ENCODE assay signal across 8 cellular contexts in genomic region chr17:37643118-37643766, GRCh38. TPM values are rescaled to one million over a fixed set of nuclear protein-coding genes. Genes with fewer than 3 reads are reported as not detected.
A peak's percentile ranks its signal among the peaks of the same experiment; 100 is the strongest.
DNase-seq lines count a peak whose midpoint lies in the region; ATAC-seq and TF ChIP-seq lines count a peak whose summit lies in the region.

Gene DDX52, minus strand, starts transcription at chr17:37643446. Its CDS starts 26 bp downstream, at chr17:37643420.

- TSS peak; percentile 76 for BruUV-seq in HCT116 (replicated peaks; lab: Mats Ljungman, UMichigan)

- H2AFZ ChIP-seq in HCT116 (ENCODE audit: low read depth, low read length, poor library complexity, severe bottlenecking) (peak within 1 kb of the TSS; percentile 97), SK-N-SH (ENCODE audit: low read depth) (peak within 1 kb of the TSS; percentile 98)

- DNase-seq in EH (ENCODE audit: low read depth): peak; percentile 93
- DNase-seq in HCT116 (ENCODE audit: low read depth, low spot score): peak; percentile 76
- DNase-seq in NCI-H1092 treated with DMSO at 0.1 percent for 48 hours (lab: John Stamatoyannopoulos, UW): peak; percentile 91
- peak; percentile 88 for DNase-seq in SK-N-SH
- DNase-seq in activated naive CD4-positive, alpha-beta T cell treated with anti-CD3 and anti-CD28 coated beads, Interleukin-2, amount 10 ng/mL, durations not matched to agents 7 days and 5 days: peak; percentile 92
- DNase-seq in globus pallidus (ENCODE audit: low spot score): peak; percentile 89
- DNase-seq in non-pigmented ciliary epithelial cell (ENCODE audit: low read depth): peak; percentile 50

- H3K27me3 ChIP-seq in HCT116 (ENCODE audit: insufficient read depth, low read length): peaks cover 16% of the 10 kb centered on the region; the same call in 1 of the 2 replicates
- H3K27me3 ChIP-seq in SK-N-SH (ENCODE audit: insufficient read depth): no peaks in the 10 kb centered on the region

- peak within 1 kb of the TSS; percentile 84 for H3K4me3 Mint-ChIP-seq in activated naive CD4-positive, alpha-beta T cell treated with anti-CD3 and anti-CD28 coated beads, Interleukin-2, amount 10 ng/mL, durations not matched to agents 7 days and 5 days

- POLR2A ChIA-PET in HCT116 (lab: Charles Lee): interaction anchor here (2.0 kb wide), 1 partner anchor 34 kb away, joined by 6 read pairs; the partner anchor contains the start of gene SYNRG
- POLR2A ChIA-PET in SK-N-SH (lab: Yijun Ruan, JAX): interaction anchor here (1.9 kb wide), 1 partner anchor 34 kb away, joined by 6 read pairs; the partner anchor contains the start of gene SYNRG

- WGBS in SK-N-SH (ENCODE audit: low lambda C conversion rate): under 1% methylated on average over 34 of the region's 43 CpGs

- H3K9me2 ChIP-seq in HCT116 (ENCODE audit: insufficient read depth) (no peaks in the 10 kb centered on the region), SK-N-SH (no peaks in the 10 kb centered on the region)

- H3F3A ChIP-seq in SK-N-SH (replicated peaks; ENCODE audit: insufficient read depth): peaks cover under 1% of the 10 kb centered on the region

- H3K9me3 ChIP-seq in HCT116 (ENCODE audit: control insufficient read depth in 1 of 2, insufficient read depth in 1 of 2, low read depth in 1 of 2, low read length in 2 of 2): no peaks in the 10 kb centered on the region
- H3K9me3 ChIP-seq in SK-N-SH: no peaks in the 10 kb centered on the region

- H3K36me3 Mint-ChIP-seq in activated naive CD4-positive, alpha-beta T cell treated with anti-CD3 and anti-CD28 coated beads, Interleukin-2, amount 10 ng/mL, durations not matched to agents 7 days and 5 days: peaks cover 22% of the 10 kb centered on the region

- peaks cover 38% of the 10 kb centered on the region for H3K4me1 Mint-ChIP-seq in activated naive CD4-positive, alpha-beta T cell treated with anti-CD3 and anti-CD28 coated beads, Interleukin-2, amount 10 ng/mL, durations not matched to agents 7 days and 5 days

- H3K79me2 ChIP-seq in HCT116 (ENCODE audit: insufficient read depth, low read length) (peaks cover 47% of the 10 kb centered on the region), SK-N-SH (ENCODE audit: insufficient read depth) (peaks cover 50% of the 10 kb centered on the region)

- intact Hi-C loops in HCT116 (cut with micrococcal nuclease): no loop called here

- H3K9ac ChIP-seq in HCT116 (ENCODE audit: low read length) (peak within 1 kb of the TSS; percentile 80), SK-N-SH (peak within 1 kb of the TSS; percentile 92)

- H4K20me1 ChIP-seq in HCT116 (ENCODE audit: insufficient read depth) (no peaks in the 10 kb centered on the region), SK-N-SH (ENCODE audit: insufficient read depth) (no peaks in the 10 kb centered on the region)

- TF ChIP-seq CTCF in HCT116 (IDR thresholded peaks at IDR 0.05 in 2 of 3, conservative IDR thresholded peaks at IDR 0.05 in 1 of 3; ENCODE audit: borderline replicate concordance in 1 of 3, insufficient read depth in 1 of 3, low read depth in 2 of 3, low read length in 2 of 3) (no peak), SK-N-SH (IDR thresholded peaks at IDR 0.05) (no peak), subcutaneous adipose tissue (IDR thresholded peaks at IDR 0.05; ENCODE audit: low read depth) (no peak)

- TF ChIP-seq RAD21 in HCT116 (IDR thresholded peaks at IDR 0.05; ENCODE audit: low read depth) (no peak), SK-N-SH (IDR thresholded peaks at IDR 0.05; ENCODE audit: low read length) (no peak)

- H3K4me2 ChIP-seq in HCT116 (ENCODE audit: low read length): peak within 1 kb of the TSS; percentile 74
- peak within 1 kb of the TSS; percentile 75 for H3K4me2 ChIP-seq in SK-N-SH

- peak within 1 kb of the TSS; percentile 48 for H3K27ac ChIP-seq in HCT116 (ENCODE audit: low read depth, low read length)
- peak within 1 kb of the TSS; percentile 75 to 81 for H3K27ac ChIP-seq in SK-N-SH (ENCODE audit: low read depth in 2 of 2, low read length in 1 of 2)

- CTCF ChIA-PET in HCT116 (lab: Charles Lee) (no interaction called here), SK-N-SH (lab: Yijun Ruan, JAX) (interaction anchor here (1.3 kb wide), 1 partner anchor 116 kb away, joined by 5 read pairs; no protein-coding TSS in a partner anchor)
- CTCF ChIA-PET in activated naive CD4-positive, alpha-beta T cell treated with anti-CD3 and anti-CD28 coated beads, Interleukin-2, amount 10 ng/mL, durations not matched to agents 7 days and 5 days (lab: Charles Lee): interaction anchor here (0.8 to 1.6 kb wide), 5 partner anchors 34 to 173 kb away, joined by 3 read pairs; partner anchors contain the start of gene SYNRG

- ATAC-seq in HCT116: peak; percentile 98

- H3K27me3 Mint-ChIP-seq in activated naive CD4-positive, alpha-beta T cell treated with anti-CD3 and anti-CD28 coated beads, Interleukin-2, amount 10 ng/mL, durations not matched to agents 7 days and 5 days: peaks cover 51% of the 10 kb centered on the region

- H3K4me1 ChIP-seq in HCT116 (ENCODE audit: control insufficient read depth in 1 of 2, insufficient read depth in 2 of 2, low read length in 2 of 2) (peaks cover 5 to 12% of the 10 kb centered on the region in 2 experiments; a peak in 3 of 4 replicates), SK-N-SH (ENCODE audit: control insufficient read depth in 1 of 2, insufficient read depth in 2 of 2, low read depth in 1 of 2, low read length in 1 of 2) (peaks cover 0 to 5% of the 10 kb centered on the region in 2 experiments; a peak in 3 of 4 replicates)

- TF ChIP-seq EP300 in SK-N-SH (IDR thresholded peaks at IDR 0.05; ENCODE audit: borderline replicate concordance in 1 of 2, low read depth in 1 of 2, low read length in 1 of 2): no peak

- RAD21 ChIA-PET in HCT116 (lab: Charles Lee; ENCODE audit: low non-redundant PET in 1 of 2, low total read pairs in 2 of 2, uncharacterized antibody in 2 of 2, unreplicated experiment in 2 of 2): no interaction called here

- peak; percentile 70 for TF ChIP-seq POLR2A in HCT116 (IDR thresholded peaks at IDR 0.05; ENCODE audit: borderline replicate concordance, extremely low read depth, insufficient read depth, insufficient read length)

- H3K27ac Mint-ChIP-seq in activated naive CD4-positive, alpha-beta T cell treated with anti-CD3 and anti-CD28 coated beads, Interleukin-2, amount 10 ng/mL, durations not matched to agents 7 days and 5 days: peak within 1 kb of the TSS; percentile 80

- no peaks in the 10 kb centered on the region for H3K9me3 Mint-ChIP-seq in activated naive CD4-positive, alpha-beta T cell treated with anti-CD3 and anti-CD28 coated beads, Interleukin-2, amount 10 ng/mL, durations not matched to agents 7 days and 5 days

- H3K36me3 ChIP-seq in HCT116 (ENCODE audit: control insufficient read depth in 1 of 2, insufficient read depth in 2 of 2, low read length in 2 of 2) (peaks cover 7 to 10% of the 10 kb centered on the region in 2 experiments; a peak in 3 of 4 replicates), SK-N-SH (replicated peaks in 1 of 2; ENCODE audit: control insufficient read depth in 1 of 2, insufficient read depth in 2 of 2, low read length in 1 of 2) (peaks cover 8 to 22% of the 10 kb centered on the region in 2 experiments)

- H3K4me3 ChIP-seq in HCT116 (replicated peaks in 1 of 2; ENCODE audit: low read depth in 1 of 2, low read length in 2 of 2) (peak within 1 kb of the TSS; percentile 69 to 90), SK-N-SH (ENCODE audit: low read depth in 2 of 2, low read length in 1 of 2) (peak within 1 kb of the TSS; percentile 77 to 80)

TF ChIP-seq in HCT116, 20 proteins besides CTCF, POLR2A, EP300 and RAD21 (continues in another document):
- TF ChIP-seq YY1 (IDR thresholded peaks at IDR 0.05; ENCODE audit: extremely low read depth, insufficient replicate concordance, low read depth, low read length) (peak; percentile 83), SP1 (IDR thresholded peaks at IDR 0.05; ENCODE audit: low read depth) (no peak), EZH2phosphoT487 (IDR thresholded peaks at IDR 0.05; ENCODE audit: borderline replicate concordance) (no peak), JUND (IDR thresholded peaks at IDR 0.05) (no peak; the same call in 1 of the 2 replicates), CEBPB (IDR thresholded peaks at IDR 0.05; ENCODE audit: low read depth) (peak; percentile 59; the same call in 1 of the 2 replicates), CBX3 (IDR thresholded peaks at IDR 0.05; ENCODE audit: low read depth) (no peak), EZH2 (IDR thresholded peaks at IDR 0.05) (no peak), ZNF274 (IDR thresholded peaks at IDR 0.05; ENCODE audit: low read depth, low read length) (no peak)

TF ChIP-seq in SK-N-SH, 30 proteins besides CTCF, POLR2A, EP300 and RAD21 (continues in another document):
- TF ChIP-seq MEF2A (IDR thresholded peaks at IDR 0.05; ENCODE audit: borderline replicate concordance, low read depth): no peak
- TF ChIP-seq GABPA (IDR thresholded peaks at IDR 0.05; ENCODE audit: low read depth): no peak
- TF ChIP-seq MXI1 (IDR thresholded peaks at IDR 0.05; ENCODE audit: low read depth, low read length): 0 out of 2 replicates have a peak, but pooled peaks have one; percentile 17
- no peak for TF ChIP-seq TEAD4 (IDR thresholded peaks at IDR 0.05; ENCODE audit: borderline replicate concordance, insufficient read depth)
- TF ChIP-seq RXRA (IDR thresholded peaks at IDR 0.05; ENCODE audit: borderline replicate concordance, low read depth): no peak
- TF ChIP-seq ELF1 (IDR thresholded peaks at IDR 0.05): no peak
- TF ChIP-seq IRF3 (IDR thresholded peaks at IDR 0.05; ENCODE audit: low read depth, low read length): no peak
- no peak for TF ChIP-seq JUND (IDR thresholded peaks at IDR 0.05)
- no peak for TF ChIP-seq USF1 (IDR thresholded peaks at IDR 0.05; ENCODE audit: borderline replicate concordance, low read depth)
- no peak for TF ChIP-seq TCF12 (IDR thresholded peaks at IDR 0.05)

RNA-seq across cellular contexts. Expression of gene DDX52, which starts in this region (rescaled TPM):
- total RNA-seq in HCT116 (2021; ENCODE audit: unreplicated experiment): 45.4 TPM
- 8.6 and 10.3 TPM in 2 replicates for polyA plus RNA-seq in HCT116 (2012)
- polyA plus RNA-seq in SK-N-SH (2012; rRNA removed): 7.3 and 9.5 TPM in 2 replicates
- polyA plus RNA-seq in SK-N-SH (2012; cell fraction: cytosol; rRNA removed): 7.8 and 9.5 TPM in 2 replicates
- polyA plus RNA-seq in SK-N-SH (2012; cell fraction: nucleus; rRNA removed): 8.8 and 20.1 TPM in 2 replicates
- 10 to 100 TPM; 15.6 to 21.0 (median 17.3) TPM for total RNA-seq in subcutaneous adipose tissue

Comparison
In these comparisons a context has a peak if more than half of its experiments do, and no peak if none do; other contexts are left out.
1. Peak in every context shown above with its lines: DNase-seq, ATAC-seq, H3K4me3 ChIP-seq and H3K27ac ChIP-seq.